In genomic region chr5:134053840-134054338, GRCh38 we compare ENCODE assay signal across 1 cellular context.
TF ChIP-seq lines count a peak whose summit lies in the region.

No MANE protein-coding gene starts in this region.

TF ChIP-seq in GM23338, 12 proteins besides CTCF, POLR2A, EP300 and RAD21 (continued from another document):
- TF ChIP-seq REST (IDR thresholded peaks at IDR 0.05; ENCODE audit: unreplicated experiment) (no peak), EZH2phosphoT487 (IDR thresholded peaks at IDR 0.05; ENCODE audit: unreplicated experiment) (no peak), JUNB (IDR thresholded peaks at IDR 0.05; ENCODE audit: unreplicated experiment) (no peak), POLR2AphosphoS5 (IDR thresholded peaks at IDR 0.05; ENCODE audit: low read depth) (no peak), ETS1 (IDR thresholded peaks at IDR 0.05) (no peak)
